9 cellular contexts compared by ENCODE assay signal in the genomic region with DNA sequence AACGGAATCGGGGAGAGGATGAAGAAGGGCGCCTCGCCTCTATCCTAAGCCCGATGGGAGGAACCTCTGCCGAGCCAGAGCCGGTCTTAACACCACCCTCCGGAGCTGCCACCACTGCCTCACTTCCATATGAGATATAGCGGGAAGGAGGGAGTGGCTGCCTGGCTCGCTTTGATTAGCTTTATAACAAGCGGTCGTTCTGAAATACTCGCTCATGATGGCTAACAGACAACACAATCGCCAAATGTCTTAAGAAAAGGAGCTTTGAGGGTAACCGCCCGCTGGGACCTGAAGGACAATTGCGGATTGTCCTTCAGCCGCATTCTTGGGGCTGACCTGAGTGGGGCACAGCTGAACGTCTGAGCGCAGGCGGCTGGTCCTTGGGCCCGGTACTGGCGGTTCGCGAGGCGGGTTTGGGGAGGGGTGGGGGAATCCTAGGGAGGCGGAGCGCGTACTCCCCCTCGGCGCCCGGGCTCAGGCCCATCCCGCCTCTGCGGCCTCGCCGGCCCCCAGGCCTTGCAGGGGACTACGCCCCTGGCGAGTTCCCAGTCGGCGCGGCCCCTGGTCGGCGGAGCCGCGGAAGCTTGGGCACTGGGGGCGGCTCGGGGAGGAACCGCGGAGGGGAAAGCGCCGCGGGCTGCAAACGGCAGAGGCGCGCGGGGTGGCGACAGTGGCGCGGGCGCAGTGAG. TPM values are rescaled to one million over a fixed set of nuclear protein-coding genes. Genes with fewer than 3 reads are reported as not detected.
DNase-seq lines count a peak whose midpoint lies in the region; ATAC-seq and TF ChIP-seq lines count a peak whose summit lies in the region.
"Had no signal": no experiment of that assay in that cellular context is flagged by ENCODE, and none has a peak within 500 bp of the region (broad histone marks: within the 10 kb centered on the region; RNA-seq: fewer than 3 reads in every experiment).

Gene PLAAT5, minus strand, starts transcription at position 617 of the 689 bp plus-strand sequence. Its CDS starts 133 bp downstream, at position 484.

- TF ChIP-seq POLR2A in stomach (IDR thresholded peaks at IDR 0.05): no peak

- H3K36me3 ChIP-seq in left lung (no peaks in the 10 kb centered on the region), stomach (no peaks in the 10 kb centered on the region)

- H3K27ac ChIP-seq in left lung (peak within 1 kb of the TSS in 1 of 2 donors; percentile 41), stomach (peak within 1 kb of the TSS; percentile 52 to 84 (median 78))

- 6 to 17% (median 9%) methylated on average over 33 to 60 of the region's 60 CpGs for WGBS in stomach, 5 donors

- H3K4me3 ChIP-seq in choroid plexus epithelial cell (ENCODE audit: low read depth, low read length) (peak within 1 kb of the TSS; percentile 61), left lung (peak within 1 kb of the TSS; percentile 33 to 47), stomach (peak within 1 kb of the TSS; percentile 61 to 74 (median 62))

- peaks cover 0 to 34% of the 10 kb centered on the region in 2 donors for H3K4me1 ChIP-seq in left lung
- peaks cover 22 to 55% (median 42%) of the 10 kb centered on the region in 4 donors for H3K4me1 ChIP-seq in stomach

- DNase-seq in NCI-H748 (lab: John Stamatoyannopoulos, UW; ENCODE audit: unreplicated experiment): peak; percentile 17
- no peak for DNase-seq in NCI-H748 treated with DMSO at 0.1 percent for 48 hours (lab: John Stamatoyannopoulos, UW)
- DNase-seq in choroid plexus epithelial cell (ENCODE audit: low read depth): peak; percentile 37
- DNase-seq in left lung: peak in 1 of 2 donors; percentile 90
- DNase-seq in stomach: no peak
- no peak for DNase-seq in activated effector memory CD4-positive, alpha-beta T cell treated with anti-CD3 and anti-CD28 coated beads, Interleukin-2, amount 50 U/mL, for 16 hours

- peaks cover 0 to 18% of the 10 kb centered on the region in 2 donors for H3K27me3 ChIP-seq in left lung
- no peaks in the 10 kb centered on the region for H3K27me3 ChIP-seq in stomach

- intact Hi-C loops in left lung (cut with DNase I) (no loop called here), stomach (cut with DNase I; ENCODE audit: low total_unique reads) (no loop called here)

- ATAC-seq in left lung (peak; percentile 82), HG02588 (IDR thresholded peaks at IDR 0.05; ENCODE audit: unreplicated experiment) (no peak), HG03108 (IDR thresholded peaks at IDR 0.05; ENCODE audit: unreplicated experiment) (no peak)

- TF ChIP-seq EP300 in stomach (IDR thresholded peaks at IDR 0.05): no peak

- peaks cover 0 to 2% of the 10 kb centered on the region in 2 donors for H3K9me3 ChIP-seq in left lung
- peaks cover 0 to 7% (median under 1%) of the 10 kb centered on the region in 4 donors for H3K9me3 ChIP-seq in stomach

- TF ChIP-seq CTCF in choroid plexus epithelial cell (conservative IDR thresholded peaks at IDR 0.05; ENCODE audit: low read depth, low read length) (no peak), left lung (IDR thresholded peaks at IDR 0.05) (no peak), stomach (IDR thresholded peaks at IDR 0.05) (no peak)

RNA-seq across cellular contexts. Expression of gene PLAAT5, which starts in this region (rescaled TPM):
- total RNA-seq in left lung (1 to 10 TPM; 1.8 to 4.6 TPM), stomach (1 to 10 TPM in 2 of 5 donors, not detected in 3; 1.8 to 2.4 TPM)
- polyA plus RNA-seq in stomach: 1 to 10 TPM; 1.1 to 1.9 (median 1.9) TPM
- total RNA-seq: SK-MEL-5 had no signal

Comparison
In these comparisons a context has a peak if more than half of its experiments do, and no peak if none do; other contexts are left out.
1. DNase-seq: peak in NCI-H748 (single experiment) and choroid plexus epithelial cell (single experiment); none in NCI-H748 treated with DMSO at 0.1 percent for 48 hours (single experiment), stomach (single experiment) and activated effector memory CD4-positive, alpha-beta T cell treated with anti-CD3 and anti-CD28 coated beads, Interleukin-2, amount 50 U/mL, for 16 hours (single experiment).
2. Peak in every context shown above with its lines, with median percentiles within 50 percentile points of each other: H3K4me3 ChIP-seq.